ENCODE assay signal across 8 cellular contexts in the genomic region with DNA sequence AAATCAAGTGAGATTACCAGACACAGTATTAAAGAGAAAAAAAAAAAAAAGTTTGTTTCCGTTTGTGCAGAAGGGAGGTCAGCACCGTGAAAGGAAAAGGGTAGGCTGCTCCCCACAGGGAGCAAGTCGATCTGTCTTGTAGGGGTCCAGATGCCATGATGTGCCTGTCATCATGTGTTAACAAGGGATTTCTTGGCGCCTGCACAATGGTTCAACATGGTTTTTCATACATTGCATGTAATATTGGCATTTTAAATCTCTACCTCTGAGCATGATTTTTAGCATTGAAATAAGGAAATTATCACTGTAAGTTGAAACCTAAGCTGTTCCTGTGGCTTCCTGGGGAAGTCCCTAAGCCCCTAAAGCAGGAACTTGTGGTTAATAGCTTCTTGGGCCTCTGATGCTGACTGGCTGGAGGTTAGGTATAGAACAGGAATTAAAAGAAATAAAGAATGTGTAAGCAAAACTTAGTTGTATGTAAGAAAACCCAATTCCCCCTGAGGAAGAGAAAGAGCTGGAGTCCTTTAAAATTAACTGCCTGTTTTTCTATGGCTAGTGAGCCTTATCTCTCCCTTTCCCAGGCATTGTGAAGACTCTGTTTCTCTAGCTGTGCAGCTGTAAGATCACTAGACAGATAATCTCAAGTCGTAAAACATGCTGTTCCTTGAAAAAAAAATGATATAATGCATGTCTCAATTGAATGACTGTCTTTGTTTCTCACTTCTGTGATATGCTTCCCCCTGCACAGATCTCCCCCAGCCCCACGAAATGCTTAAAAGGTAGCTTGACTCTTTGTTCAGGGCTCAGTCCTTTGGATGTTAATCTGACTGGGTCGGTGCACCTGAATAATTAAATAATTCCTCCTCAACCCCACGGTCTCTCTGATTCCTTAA. TPM values are rescaled to one million over a fixed set of nuclear protein-coding genes. Genes with fewer than 3 reads are reported as not detected.
DNase-seq lines count a peak whose midpoint lies in the region; ATAC-seq and TF ChIP-seq lines count a peak whose summit lies in the region.

No MANE protein-coding gene starts in this region.

- CTCF ChIA-PET in activated CD4-positive, alpha-beta memory T cell treated with anti-CD3 and anti-CD28 coated beads, Interleukin-2, amount 10 ng/mL, durations not matched to agents 7 days and 5 days (lab: Charles Lee): interaction anchor here (0.7 to 5.0 kb wide), 4 partner anchors 9 to 1844 kb away, joined by 3 to 59 read pairs (median 4); partner anchors contain the start of gene PSMC4

- POLR2A ChIA-PET in activated CD4-positive, alpha-beta memory T cell treated with anti-CD3 and anti-CD28 coated beads, Interleukin-2, amount 10 ng/mL, durations not matched to agents 7 days and 5 days (lab: Charles Lee): interaction anchor here (0.6 to 1.6 kb wide), 9 partner anchors 11 to 481 kb away, joined by 3 to 50 read pairs (median 4); partner anchors contain the start of genes FBL, PSMC4 and ZNF546

- TF ChIP-seq CTCF in esophagus squamous epithelium (IDR thresholded peaks at IDR 0.05): no peak
- no peak for TF ChIP-seq CTCF in psoas muscle (IDR thresholded peaks at IDR 0.05)

- no peak for ATAC-seq in psoas muscle

- H3K27ac Mint-ChIP-seq in activated CD4-positive, alpha-beta memory T cell treated with anti-CD3 and anti-CD28 coated beads, Interleukin-2, amount 10 ng/mL, durations not matched to agents 7 days and 5 days: peak overlapping the region; percentile 80

- H3K9me3 Mint-ChIP-seq in activated CD4-positive, alpha-beta memory T cell treated with anti-CD3 and anti-CD28 coated beads, Interleukin-2, amount 10 ng/mL, durations not matched to agents 7 days and 5 days: peaks cover 14% of the 10 kb centered on the region

- H3K27me3 ChIP-seq in esophagus squamous epithelium (no peaks in the 10 kb centered on the region), psoas muscle (ENCODE audit: insufficient read depth in 3 of 3, low read length in 2 of 3) (peaks cover 0 to 6% (median 0%) of the 10 kb centered on the region in 3 donors)

- 10 to 23% methylated on average over 8 of the region's 8 CpGs for WGBS in esophagus squamous epithelium, 2 donors
- WGBS in psoas muscle, 3 donors: 17 to 19% (median 18%) methylated on average over 8 of the region's 8 CpGs

- H3K9me3 ChIP-seq in esophagus squamous epithelium: peaks cover 0 to 8% (median 0%) of the 10 kb centered on the region in 3 donors
- peaks cover 3% of the 10 kb centered on the region for H3K9me3 ChIP-seq in psoas muscle

- H3K4me3 ChIP-seq in esophagus squamous epithelium (no peak overlapping the region), psoas muscle (no peak overlapping the region)

- no peak for TF ChIP-seq POLR2A in esophagus squamous epithelium (IDR thresholded peaks at IDR 0.05)

- peak overlapping the region; percentile 51 for H3K4me3 Mint-ChIP-seq in activated CD4-positive, alpha-beta memory T cell treated with anti-CD3 and anti-CD28 coated beads, Interleukin-2, amount 10 ng/mL, durations not matched to agents 7 days and 5 days

- H3K27ac ChIP-seq in esophagus squamous epithelium (peak overlapping the region in 2 of 4 donors; percentile 36), psoas muscle (no peak overlapping the region)

- H3K4me1 Mint-ChIP-seq in activated CD4-positive, alpha-beta memory T cell treated with anti-CD3 and anti-CD28 coated beads, Interleukin-2, amount 10 ng/mL, durations not matched to agents 7 days and 5 days: peaks cover 58% of the 10 kb centered on the region

- H3K36me3 Mint-ChIP-seq in activated CD4-positive, alpha-beta memory T cell treated with anti-CD3 and anti-CD28 coated beads, Interleukin-2, amount 10 ng/mL, durations not matched to agents 7 days and 5 days (ENCODE audit: low read depth): peaks cover 23% of the 10 kb centered on the region

- intact Hi-C loops in esophagus squamous epithelium (cut with DNase I) (no loop called here), psoas muscle (cut with DNase I) (no loop called here)

- no peaks in the 10 kb centered on the region for H3K36me3 ChIP-seq in esophagus squamous epithelium
- no peaks in the 10 kb centered on the region for H3K36me3 ChIP-seq in psoas muscle (ENCODE audit: insufficient read depth in 1 of 2, low read depth in 1 of 2)

- peaks cover 0 to 26% (median 7%) of the 10 kb centered on the region in 3 donors for H3K4me1 ChIP-seq in esophagus squamous epithelium
- H3K4me1 ChIP-seq in psoas muscle: no peaks in the 10 kb centered on the region

- H3K27me3 Mint-ChIP-seq in activated CD4-positive, alpha-beta memory T cell treated with anti-CD3 and anti-CD28 coated beads, Interleukin-2, amount 10 ng/mL, durations not matched to agents 7 days and 5 days: no peaks in the 10 kb centered on the region

- DNase-seq in activated gamma-delta T cell treated with Interleukin-2 at 50 U/mL for 16 hours: peak; percentile 49
- DNase-seq in activated gamma-delta T cell (lab: John Stamatoyannopoulos, UW): no peak
- DNase-seq in HT1080 (ENCODE audit: low read depth): peak; percentile 70
- peak; percentile 60 for DNase-seq in activated CD4-positive, alpha-beta memory T cell treated with anti-CD3 and anti-CD28 coated beads, Interleukin-2, amount 10 ng/mL, durations not matched to agents 7 days and 5 days
- peak; percentile 81 for DNase-seq in glomerular visceral epithelial cell (ENCODE audit: extremely low spot score)
- peak; percentile 21 for DNase-seq in stimulated activated CD8-positive, alpha-beta memory T cell treated with anti-CD3 and anti-CD28 coated beads, Interleukin-15, amount 100 ng/mL, for 1 hour (ENCODE audit: low read depth)
- no peak for DNase-seq in esophagus squamous epithelium (lab: John Stamatoyannopoulos, UW)
- no peak for DNase-seq in psoas muscle

RNA-seq across cellular contexts. Expression of gene FCGBP, which starts 7.4 kb away (rescaled TPM):
- 0.20 and 0.26 TPM in 2 replicates for total RNA-seq in HT1080 (2014; rRNA removed; shearing (Covaris generic))
- polyA plus RNA-seq in HT1080 (2015; cell fraction: cytosol; rRNA removed): 0.21 and 0.24 TPM in 2 replicates
- polyA plus RNA-seq in HT1080 (2015; cell fraction: nucleus; rRNA removed): 1.1 and 2.6 TPM in 2 replicates
- total RNA-seq in activated CD4-positive, alpha-beta memory T cell treated with anti-CD3 and anti-CD28 coated beads, Interleukin-2, amount 10 ng/mL, durations not matched to agents 7 days and 5 days: 1 to 10 TPM in 1 of 2 experiments, under 1 TPM in 1; 0.65 to 1.4 TPM
- total RNA-seq in esophagus squamous epithelium: 10 to 100 TPM in 3 of 4 donors, 1 to 10 TPM in 1; 5.7 to 79.9 (median 41.0) TPM
- total RNA-seq in psoas muscle: 1 to 10 TPM; 7.1 to 8.7 (median 8.3) TPM
- polyA plus RNA-seq in psoas muscle: under 1 TPM; 0.45 to 0.77 (median 0.48) TPM

RNA-seq across cellular contexts. Expression of gene PSMC4, which starts 29.1 kb away (rescaled TPM):
- total RNA-seq in HT1080 (2014; rRNA removed; shearing (Covaris generic)): 324 and 370 TPM in 2 replicates
- polyA plus RNA-seq in HT1080 (2015; cell fraction: cytosol; rRNA removed): 183 and 189 TPM in 2 replicates
- 229 and 242 TPM in 2 replicates for polyA plus RNA-seq in HT1080 (2015; cell fraction: nucleus; rRNA removed)
- total RNA-seq in activated CD4-positive, alpha-beta memory T cell treated with anti-CD3 and anti-CD28 coated beads, Interleukin-2, amount 10 ng/mL, durations not matched to agents 7 days and 5 days: 10 to 100 TPM; 96.4 to 97.6 TPM
- total RNA-seq in esophagus squamous epithelium: 100 to 1,000 TPM in 1 of 4 donors, 10 to 100 TPM in 3; 80.1 to 112 (median 94.8) TPM
- total RNA-seq in psoas muscle: 100 to 1,000 TPM in 2 of 4 donors, 10 to 100 TPM in 2; 76.0 to 154 (median 104) TPM
- polyA plus RNA-seq in psoas muscle: 100 to 1,000 TPM; 132 to 310 (median 229) TPM

RNA-seq across cellular contexts. Expression of gene ZNF546, which starts 55.0 kb away (rescaled TPM):
- total RNA-seq in HT1080 (2014; rRNA removed; shearing (Covaris generic)): 0.97 and 1.8 TPM in 2 replicates
- polyA plus RNA-seq in HT1080 (2015; cell fraction: cytosol; rRNA removed): 1.4 and 2.3 TPM in 2 replicates
- 5.2 and 8.0 TPM in 2 replicates for polyA plus RNA-seq in HT1080 (2015; cell fraction: nucleus; rRNA removed)
- 1 to 10 TPM; 6.3 to 7.5 TPM for total RNA-seq in activated CD4-positive, alpha-beta memory T cell treated with anti-CD3 and anti-CD28 coated beads, Interleukin-2, amount 10 ng/mL, durations not matched to agents 7 days and 5 days
- total RNA-seq in esophagus squamous epithelium (1 to 10 TPM in 1 of 4 donors, under 1 TPM in 3; 0.53 to 2.5 (median 0.80) TPM), psoas muscle (1 to 10 TPM; 3.7 to 9.2 (median 6.4) TPM)
- polyA plus RNA-seq in psoas muscle: 1 to 10 TPM; 1.0 to 6.2 (median 1.9) TPM

Comparison
In these comparisons a context has a peak if more than half of its experiments do, and no peak if none do; other contexts are left out.
1. DNase-seq: peak in activated gamma-delta T cell treated with Interleukin-2 at 50 U/mL for 16 hours (single experiment), HT1080 (single experiment), activated CD4-positive, alpha-beta memory T cell treated with anti-CD3 and anti-CD28 coated beads, Interleukin-2, amount 10 ng/mL, durations not matched to agents 7 days and 5 days (single experiment), glomerular visceral epithelial cell (single experiment) and stimulated activated CD8-positive, alpha-beta memory T cell treated with anti-CD3 and anti-CD28 coated beads, Interleukin-15, amount 100 ng/mL, for 1 hour (single experiment); none in activated gamma-delta T cell (single experiment), esophagus squamous epithelium (single experiment) and psoas muscle (0 of 2).